In genomic region chr1:232225336-232226131, GRCh38 we compare ENCODE assay signal across 16 cellular contexts.
DNase-seq lines count a peak whose midpoint lies in the region; ATAC-seq and TF ChIP-seq lines count a peak whose summit lies in the region.
"Had no signal": no experiment of that assay in that cellular context is flagged by ENCODE, and none has a peak within 500 bp of the region (broad histone marks: within the 10 kb centered on the region; RNA-seq: fewer than 3 reads in every experiment).

No MANE protein-coding gene starts in this region.

- TF ChIP-seq CTCF in CD8-positive, alpha-beta T cell (IDR thresholded peaks at IDR 0.05): no peak
- TF ChIP-seq CTCF in H9 (conservative IDR thresholded peaks at IDR 0.05): no peak

- H4K91ac ChIP-seq in H9 (ENCODE audit: insufficient read length, low read depth, low read length) (no peak overlapping the region), mesenchymal stem cell (ENCODE audit: low read length) (peak overlapping the region; percentile 80)

- H3K36me3 ChIP-seq in CD8-positive, alpha-beta T cell (ENCODE audit: insufficient read depth, low read length): no peaks in the 10 kb centered on the region
- H3K36me3 ChIP-seq in mesenchymal stem cell (ENCODE audit: control insufficient read depth in 1 of 2, insufficient read depth in 2 of 2, low read depth in 1 of 2, low read length in 2 of 2): no peaks in the 10 kb centered on the region
- H3K36me3 ChIP-seq: sigmoid colon had no signal

- H3K36me3 Mint-ChIP-seq in CD8-positive, alpha-beta T cell: no peaks in the 10 kb centered on the region
- peaks cover 0 to 13% (median 7%) of the 10 kb centered on the region in 3 experiments; a peak in 5 of 7 replicates for H3K36me3 Mint-ChIP-seq in H9 (ENCODE audit: insufficient read depth in 1 of 3, low read depth in 3 of 3)
- H3K36me3 Mint-ChIP-seq in activated T-helper 17 cell treated with anti-CD3 and anti-CD28 coated beads, Interleukin-2, amount 50 U/mL, for 72 hours (ENCODE audit: low read depth): no peaks in the 10 kb centered on the region
- H3K36me3 Mint-ChIP-seq: memory B cell had no signal

- POLR2A ChIA-PET in CD8-positive, alpha-beta T cell (lab: Charles Lee): no interaction called here

- H3K23ac ChIP-seq in H9 (ENCODE audit: insufficient read length, low read depth, low read length): no peak overlapping the region
- no peak overlapping the region for H3K23ac ChIP-seq in mesenchymal stem cell (ENCODE audit: low read length in 2 of 2)

- H3K4me3 ChIP-seq in CD8-positive, alpha-beta T cell (ENCODE audit: low read depth, low read length): no peak overlapping the region
- H3K4me3 ChIP-seq in mesenchymal stem cell (ENCODE audit: insufficient read depth in 1 of 2, low read depth in 1 of 2, low read length in 2 of 2): no peak overlapping the region
- H3K4me3 ChIP-seq: K562, sigmoid colon, testis had no signal

- peaks cover 14% of the 10 kb centered on the region for H3K4me1 Mint-ChIP-seq in CD8-positive, alpha-beta T cell (ENCODE audit: low read depth)
- peaks cover 44 to 46% of the 10 kb centered on the region in 2 experiments for H3K4me1 Mint-ChIP-seq in H9
- H3K4me1 Mint-ChIP-seq in activated T-helper 17 cell treated with anti-CD3 and anti-CD28 coated beads, Interleukin-2, amount 50 U/mL, for 72 hours: peaks cover 6% of the 10 kb centered on the region
- H3K4me1 Mint-ChIP-seq: activated B cell treated with CpG ODN at 0.5 μM for 24 hours, memory B cell had no signal

- H2BK120ac ChIP-seq in H9 (ENCODE audit: low read depth, low read length, poor library complexity, severe bottlenecking) (no peak overlapping the region), mesenchymal stem cell (ENCODE audit: low read depth, low read length) (peak overlapping the region; percentile 58)

- no peak overlapping the region for H3K56ac ChIP-seq in H9 (ENCODE audit: insufficient read length, low read depth, low read length)

- peaks cover 9% of the 10 kb centered on the region for H3K4me1 ChIP-seq in CD8-positive, alpha-beta T cell (ENCODE audit: insufficient read depth, low read length)
- H3K4me1 ChIP-seq in H9 (ENCODE audit: insufficient read depth, low read length): peaks cover 10% of the 10 kb centered on the region
- H3K4me1 ChIP-seq in mesenchymal stem cell (ENCODE audit: control insufficient read depth, insufficient read depth, low read depth, low read length): peaks cover 8% of the 10 kb centered on the region

- no peaks in the 10 kb centered on the region for H3K79me2 ChIP-seq in H9 (ENCODE audit: insufficient read depth, low read length)

- H3K27me3 Mint-ChIP-seq in CD8-positive, alpha-beta T cell (ENCODE audit: low read depth): peaks cover 3% of the 10 kb centered on the region
- peaks cover 54% of the 10 kb centered on the region for H3K27me3 Mint-ChIP-seq in H9 (ENCODE audit: low read depth)
- peaks cover 3% of the 10 kb centered on the region for H3K27me3 Mint-ChIP-seq in activated T-helper 17 cell treated with anti-CD3 and anti-CD28 coated beads, Interleukin-2, amount 50 U/mL, for 72 hours

- intact Hi-C loops in CD8-positive, alpha-beta T cell (cut with DNase I, micrococcal nuclease): no loop called here

- H3K27ac ChIP-seq in CD8-positive, alpha-beta T cell (ENCODE audit: low read depth, low read length): no peak overlapping the region
- H3K27ac ChIP-seq in H9 (ENCODE audit: insufficient read length, low read depth, low read length): no peak overlapping the region
- H3K27ac ChIP-seq in mesenchymal stem cell (ENCODE audit: low read length, poor library complexity, severe bottlenecking): no peak overlapping the region
- H3K27ac ChIP-seq: sigmoid colon, testis had no signal

- H2BK20ac ChIP-seq in H9 (ENCODE audit: low read depth, low read length, poor library complexity, severe bottlenecking): no peak overlapping the region

- H4K5ac ChIP-seq in H9 (ENCODE audit: insufficient read length, low read depth, low read length): no peak overlapping the region

- no peak overlapping the region for H4K8ac ChIP-seq in H9 (replicated peaks; ENCODE audit: insufficient read length, low read depth, low read length)
- no peak overlapping the region for H4K8ac ChIP-seq in mesenchymal stem cell (ENCODE audit: low read length)

- H2BK5ac ChIP-seq in H9 (ENCODE audit: insufficient read length, low read length): no peak overlapping the region
- no peak overlapping the region for H2BK5ac ChIP-seq in mesenchymal stem cell (ENCODE audit: low read depth, low read length, poor library complexity, severe bottlenecking)

- no peaks in the 10 kb centered on the region for H3K27me3 ChIP-seq in CD8-positive, alpha-beta T cell (ENCODE audit: insufficient read depth, low read length)
- peaks cover 35% of the 10 kb centered on the region; the same call in 1 of the 2 replicates for H3K27me3 ChIP-seq in H9 (ENCODE audit: insufficient read depth, low read length)
- no peaks in the 10 kb centered on the region for H3K27me3 ChIP-seq in mesenchymal stem cell (ENCODE audit: control insufficient read depth in 1 of 2, insufficient read depth in 1 of 2, low read length in 2 of 2)
- H3K27me3 ChIP-seq: sigmoid colon, testis had no signal

- peak overlapping the region; percentile 1 for H3K4me3 Mint-ChIP-seq in CD8-positive, alpha-beta T cell
- peak overlapping the region in 1 of 2 experiments; percentile 56; a peak in 3 of 5 replicates for H3K4me3 Mint-ChIP-seq in H9
- H3K4me3 Mint-ChIP-seq in activated T-helper 17 cell treated with anti-CD3 and anti-CD28 coated beads, Interleukin-2, amount 50 U/mL, for 72 hours: peak overlapping the region; percentile 27
- H3K4me3 Mint-ChIP-seq: activated B cell treated with CpG ODN at 0.5 μM for 24 hours, memory B cell had no signal

- no peak overlapping the region for H2BK15ac ChIP-seq in H9 (ENCODE audit: low read depth, low read length)
- H2BK15ac ChIP-seq in mesenchymal stem cell (ENCODE audit: low read depth, poor library complexity, severe bottlenecking): no peak overlapping the region

- H3T11ph ChIP-seq in H9 (ENCODE audit: low read length): no peak overlapping the region

- CTCF ChIA-PET in CD8-positive, alpha-beta T cell (lab: Charles Lee): interaction anchor here (1.2 to 1.6 kb wide), 2 partner anchors 17 to 355 kb away, joined by 3 read pairs; no protein-coding TSS in a partner anchor

- H2AK5ac ChIP-seq in H9 (ENCODE audit: insufficient read length, low read length) (no peak overlapping the region), mesenchymal stem cell (ENCODE audit: low read length, severe bottlenecking) (no peak overlapping the region)

- no peaks in the 10 kb centered on the region for H3K79me1 ChIP-seq in H9 (ENCODE audit: insufficient read depth, low read depth, low read length, poor library complexity, severe bottlenecking)
- H3K79me1 ChIP-seq in mesenchymal stem cell (replicated peaks; ENCODE audit: low read length, poor library complexity, severe bottlenecking): no peaks in the 10 kb centered on the region

- no peak overlapping the region for H3K27ac Mint-ChIP-seq in CD8-positive, alpha-beta T cell
- H3K27ac Mint-ChIP-seq in H9: peak overlapping the region in 1 of 3 experiments; percentile 45; a peak in 1 of 7 replicates
- peak overlapping the region; percentile 6 for H3K27ac Mint-ChIP-seq in activated T-helper 17 cell treated with anti-CD3 and anti-CD28 coated beads, Interleukin-2, amount 50 U/mL, for 72 hours
- H3K27ac Mint-ChIP-seq: activated B cell treated with CpG ODN at 0.5 μM for 24 hours, memory B cell had no signal

- H3K4me2 ChIP-seq in H9 (ENCODE audit: insufficient read depth, insufficient read length, low read length) (peak overlapping the region; percentile 22), mesenchymal stem cell (ENCODE audit: low read length, poor library complexity, severe bottlenecking) (no peak overlapping the region)

- H3K23me2 ChIP-seq in H9 (ENCODE audit: insufficient read length, low read depth, low read length, poor library complexity, severe bottlenecking): no peaks in the 10 kb centered on the region

- H2BK12ac ChIP-seq in H9 (ENCODE audit: insufficient read length, low read depth, low read length) (no peak overlapping the region), mesenchymal stem cell (ENCODE audit: low read length in 2 of 2) (peak overlapping the region in 1 of 2 experiments; percentile 12)

- H3K4ac ChIP-seq in H9 (ENCODE audit: low read depth, low read length) (no peak overlapping the region), mesenchymal stem cell (ENCODE audit: low read depth in 1 of 2, low read length in 2 of 2) (peak overlapping the region in 1 of 2 experiments; percentile 10)

- H3K18ac ChIP-seq in H9 (ENCODE audit: insufficient read length, low read depth, low read length): no peak overlapping the region
- H3K18ac ChIP-seq in mesenchymal stem cell (ENCODE audit: low read depth in 1 of 2, low read length in 2 of 2): peak overlapping the region in 1 of 2 experiments; percentile 19

- H3K14ac ChIP-seq in H9 (ENCODE audit: insufficient read depth, low read length) (no peak overlapping the region), mesenchymal stem cell (ENCODE audit: low read length in 2 of 2) (no peak overlapping the region)

- no CpG with 5 or more reads among the region's 13 CpGs for WGBS in H9 (ENCODE audit: extremely low coverage, insufficient read length, low lambda C conversion rate)
- 78% methylated on average over 13 of the region's 13 CpGs for WGBS in mesenchymal stem cell

- ATAC-seq in CD8-positive, alpha-beta T cell: no peak
- peak; percentile 8 for ATAC-seq in activated T-helper 17 cell treated with anti-CD3 and anti-CD28 coated beads, Interleukin-2, amount 50 U/mL, for 72 hours (replicated peaks)
- ATAC-seq in HG03342 (IDR thresholded peaks at IDR 0.05; ENCODE audit: unreplicated experiment): no peak
- ATAC-seq in GM21360 (IDR thresholded peaks at IDR 0.05; ENCODE audit: unreplicated experiment): no peak
- ATAC-seq: K562 had no signal

- H2AFZ ChIP-seq in H9 (ENCODE audit: low read length): no peak overlapping the region
- H2AFZ ChIP-seq in mesenchymal stem cell (ENCODE audit: low read depth, low read length): no peak overlapping the region

- no peaks in the 10 kb centered on the region for H3K9me3 Mint-ChIP-seq in CD8-positive, alpha-beta T cell
- H3K9me3 Mint-ChIP-seq in H9: peaks cover 4 to 9% of the 10 kb centered on the region in 2 experiments; a peak in 3 of 5 replicates
- H3K9me3 Mint-ChIP-seq in activated T-helper 17 cell treated with anti-CD3 and anti-CD28 coated beads, Interleukin-2, amount 50 U/mL, for 72 hours: no peaks in the 10 kb centered on the region
- H3K9me3 Mint-ChIP-seq: activated B cell treated with CpG ODN at 0.5 μM for 24 hours had no signal

- no peak overlapping the region for H3K9ac ChIP-seq in H9 (ENCODE audit: extremely low read depth, insufficient read length, low read length)
- H3K9ac ChIP-seq in mesenchymal stem cell (ENCODE audit: low read length): no peak overlapping the region

- H4K20me1 ChIP-seq in H9 (ENCODE audit: control insufficient read depth, insufficient read depth, insufficient read length): no peaks in the 10 kb centered on the region

- DNase-seq in CD8-positive, alpha-beta T cell: no peak
- DNase-seq in H9 (peak; percentile 38), mesenchymal stem cell (no peak), NOMO-1 (lab: John Stamatoyannopoulos, UW; ENCODE audit: unreplicated experiment in 2 of 2) (no peak), anterior cingulate cortex (lab: John Stamatoyannopoulos, UW) (no peak)
- DNase-seq: activated B cell treated with CpG ODN at 0.5 μM for 24 hours; cortex of kidney; kidney; sigmoid colon; stimulated activated CD4-positive, alpha-beta T cell treated with anti-CD3 and anti-CD28 coated beads, Interleukin-4, amount 100 ng/mL, for 1 hour; testis had no signal

- no peaks in the 10 kb centered on the region for H3K9me3 ChIP-seq in CD8-positive, alpha-beta T cell (ENCODE audit: low read length)
- H3K9me3 ChIP-seq in H9 (ENCODE audit: control insufficient read depth, low read depth, low read length): no peaks in the 10 kb centered on the region
- no peaks in the 10 kb centered on the region for H3K9me3 ChIP-seq in mesenchymal stem cell (ENCODE audit: control insufficient read depth, low read length)
- H3K9me3 ChIP-seq: sigmoid colon, testis had no signal
